In genomic region chr16:82010649-82011048, GRCh38 we compare ENCODE assay signal across 10 cellular contexts. TPM values are rescaled to one million over a fixed set of nuclear protein-coding genes. Genes with fewer than 3 reads are reported as not detected.
DNase-seq lines count a peak whose midpoint lies in the region; ATAC-seq, FAIRE-seq and TF ChIP-seq lines count a peak whose summit lies in the region.
"Had no signal": no experiment of that assay in that cellular context is flagged by ENCODE, and none has a peak within 500 bp of the region (broad histone marks: within the 10 kb centered on the region; RNA-seq: fewer than 3 reads in every experiment).

No MANE protein-coding gene starts in this region.

- peaks cover 9 to 26% (median 16%) of the 10 kb centered on the region in 3 donors for H3K36me3 Mint-ChIP-seq in CD8-positive, alpha-beta memory T cell
- H3K36me3 Mint-ChIP-seq in naive thymus-derived CD8-positive, alpha-beta T cell, result peaks cover 14 to 25% (median 14%) of the 10 kb centered on the region in 3 donors

- no peak overlapping the region for H3K27ac ChIP-seq in CD8-positive, alpha-beta memory T cell (ENCODE audit: low read depth, low read length)
- H3K27ac ChIP-seq in breast epithelium, result peak overlapping the region in 1 of 2 donors; percentile 64
- H3K27ac ChIP-seq: gastrocnemius medialis had no signal

- H3K27me3 Mint-ChIP-seq in CD8-positive, alpha-beta memory T cell, result peaks cover 10 to 22% of the 10 kb centered on the region in 2 donors
- peaks cover 7 to 15% (median 11%) of the 10 kb centered on the region in 5 donors for H3K27me3 Mint-ChIP-seq in naive thymus-derived CD8-positive, alpha-beta T cell

- H3K4me1 Mint-ChIP-seq in CD8-positive, alpha-beta memory T cell, result peaks cover 17 to 36% (median 23%) of the 10 kb centered on the region in 3 donors
- peaks cover 13 to 39% (median 17%) of the 10 kb centered on the region in 4 donors for H3K4me1 Mint-ChIP-seq in naive thymus-derived CD8-positive, alpha-beta T cell

- ATAC-seq in naive thymus-derived CD8-positive, alpha-beta T cell, result no peak
- ATAC-seq in GM18520 (IDR thresholded peaks at IDR 0.05; ENCODE audit: unreplicated experiment) (no peak), GM19324 (IDR thresholded peaks at IDR 0.05; ENCODE audit: low FRiP score, unreplicated experiment) (no peak)
- ATAC-seq: gastrocnemius medialis had no signal

- H3K4me3 ChIP-seq in CD8-positive, alpha-beta memory T cell (ENCODE audit: low read length), result peak overlapping the region; percentile 61
- H3K4me3 ChIP-seq in MG63 (peak overlapping the region; percentile 42), breast epithelium (peak overlapping the region in 2 of 3 donors; percentile 71 to 72)
- H3K4me3 ChIP-seq: gastrocnemius medialis had no signal

- no peaks in the 10 kb centered on the region for H3K27me3 ChIP-seq in CD8-positive, alpha-beta memory T cell (ENCODE audit: insufficient read depth, low read length, poor library complexity, severe bottlenecking)
- H3K27me3 ChIP-seq in MG63 (no peaks in the 10 kb centered on the region), breast epithelium (peaks cover 0 to 3% of the 10 kb centered on the region in 2 donors)

- POLR2A ChIA-PET in CD8-positive, alpha-beta memory T cell (lab: Charles Lee), result no interaction called here
- POLR2A ChIA-PET in naive thymus-derived CD8-positive, alpha-beta T cell (lab: Charles Lee), result interaction anchor here (1.2 kb wide), 1 partner anchor 159 kb away, joined by 3 read pairs; no protein-coding TSS in a partner anchor

- CTCF ChIA-PET in CD8-positive, alpha-beta memory T cell (lab: Charles Lee), result no interaction called here

- H3K4me1 ChIP-seq in CD8-positive, alpha-beta memory T cell (ENCODE audit: insufficient read depth, low read length), result peaks cover 9% of the 10 kb centered on the region
- H3K4me1 ChIP-seq in breast epithelium, result no peaks in the 10 kb centered on the region
- H3K4me1 ChIP-seq: gastrocnemius medialis had no signal

- H3K9me3 ChIP-seq in CD8-positive, alpha-beta memory T cell (ENCODE audit: low read length), result no peaks in the 10 kb centered on the region
- H3K9me3 ChIP-seq in MG63 (no peaks in the 10 kb centered on the region), breast epithelium (peaks cover 10 to 20% of the 10 kb centered on the region in 2 donors)
- H3K9me3 ChIP-seq: gastrocnemius medialis had no signal

- H3K36me3 ChIP-seq in CD8-positive, alpha-beta memory T cell (ENCODE audit: insufficient read depth, low read length), result no peaks in the 10 kb centered on the region
- H3K36me3 ChIP-seq in MG63, result no peaks in the 10 kb centered on the region
- H3K36me3 ChIP-seq in breast epithelium, result no peaks in the 10 kb centered on the region
- H3K36me3 ChIP-seq: gastrocnemius medialis had no signal

- peaks cover 0 to 20% (median 16%) of the 10 kb centered on the region in 5 donors for H3K9me3 Mint-ChIP-seq in CD8-positive, alpha-beta memory T cell
- H3K9me3 Mint-ChIP-seq in naive thymus-derived CD8-positive, alpha-beta T cell, result peaks cover 0 to 21% (median 13%) of the 10 kb centered on the region in 9 donors

- intact Hi-C loops in breast epithelium (cut with DNase I; ENCODE audit: low total_unique reads), result no loop called here

- peak overlapping the region; percentile 10 to 92 (median 76) for H3K27ac Mint-ChIP-seq in CD8-positive, alpha-beta memory T cell
- peak overlapping the region in 9 of 10 donors; percentile 44 to 97 (median 91) for H3K27ac Mint-ChIP-seq in naive thymus-derived CD8-positive, alpha-beta T cell

- DNase-seq in CD8-positive, alpha-beta memory T cell, result no peak
- DNase-seq in MG63, result no peak
- DNase-seq in breast epithelium (ENCODE audit: low spot score in 2 of 2), result no peak
- no peak for DNase-seq in naive thymus-derived CD8-positive, alpha-beta T cell
- DNase-seq in H54 (ENCODE audit: insufficient read length, low spot score), result no peak
- DNase-seq in NOMO-1 (lab: John Stamatoyannopoulos, UW; ENCODE audit: unreplicated experiment in 2 of 2), result no peak
- DNase-seq: gastrocnemius medialis had no signal

- TF ChIP-seq CTCF in breast epithelium (IDR thresholded peaks at IDR 0.05), result no peak

- peak overlapping the region; percentile 85 to 93 (median 90) for H3K4me3 Mint-ChIP-seq in CD8-positive, alpha-beta memory T cell
- peak overlapping the region; percentile 79 to 96 (median 90) for H3K4me3 Mint-ChIP-seq in naive thymus-derived CD8-positive, alpha-beta T cell

- no peak for FAIRE-seq in H54 (lab: Jason Lieb, UNC)

- TF ChIP-seq POLR2A in breast epithelium (IDR thresholded peaks at IDR 0.05) (no peak), H54 (IDR thresholded peaks at IDR 0.05; ENCODE audit: low read depth, low read length) (no peak)

RNA-seq across cellular contexts. Expression of gene SDR42E1, which starts 0.6 kb away (rescaled TPM):
- 10 to 100 TPM; 11.9 to 12.4 TPM for total RNA-seq in CD8-positive, alpha-beta memory T cell
- 1.9 TPM for polyA plus RNA-seq in CD8-positive, alpha-beta memory T cell
- total RNA-seq in MG63 (2014; rRNA removed; shearing (Covaris generic); ENCODE audit: low replicate concordance), result 1.2 and 2.7 TPM in 2 replicates
- total RNA-seq in breast epithelium, result 10 to 100 TPM in 1 of 3 donors, 1 to 10 TPM in 1, under 1 TPM in 1; 0.16 to 11.7 (median 6.9) TPM
- total RNA-seq in naive thymus-derived CD8-positive, alpha-beta T cell, result 10 to 100 TPM in 1 of 2 experiments, 1 to 10 TPM in 1; 9.4 to 11.9 TPM
- polyA plus RNA-seq in naive thymus-derived CD8-positive, alpha-beta T cell, result 1 to 10 TPM; 1.7 to 3.7 (median 2.4) TPM
- total RNA-seq: NCI-H460 had no signal

RNA-seq across cellular contexts. Expression of gene HSD17B2, which starts 24.4 kb away (rescaled TPM):
- not detected for total RNA-seq in CD8-positive, alpha-beta memory T cell
- 0.03 TPM for polyA plus RNA-seq in CD8-positive, alpha-beta memory T cell
- 1.9 and 7.0 TPM in 2 replicates for total RNA-seq in MG63 (2014; rRNA removed; shearing (Covaris generic); ENCODE audit: low replicate concordance)
- total RNA-seq in breast epithelium, result 1 to 10 TPM in 2 of 3 donors, not detected in 1; 4.5 to 8.8 TPM
- total RNA-seq in naive thymus-derived CD8-positive, alpha-beta T cell, result not detected
- under 1 TPM in 1 of 3 donors, not detected in 2; 0.16 TPM for polyA plus RNA-seq in naive thymus-derived CD8-positive, alpha-beta T cell
- total RNA-seq: NCI-H460 had no signal
